Comparison of ENCODE assay signal across 26 cellular contexts in genomic region chr22:43291381-43291780, GRCh38. TPM values are rescaled to one million over a fixed set of nuclear protein-coding genes. Genes with fewer than 3 reads are reported as not detected.
"Had no signal": no experiment of that assay in that cellular context is flagged by ENCODE, and none has a peak within 500 bp of the region (broad histone marks: within the 10 kb centered on the region; RNA-seq: fewer than 3 reads in every experiment).

No MANE protein-coding gene starts in this region.

- ATAC-seq: activated naive CD4-positive, alpha-beta T cell treated with anti-CD3 and anti-CD28 coated beads, Interleukin-2, amount 50 U/mL, for 72 hours; activated T-cell treated with anti-CD3 and anti-CD28 coated beads, Interleukin-2, amount 50 U/mL, for 72 hours; esophagus mucosa; foreskin keratinocyte; gastrocnemius medialis; WTC11 had no signal

- DNase-seq: activated CD4-positive, alpha-beta memory T cell treated with anti-CD3 and anti-CD28 coated beads, Interleukin-2, amount 10 ng/mL, durations not matched to agents 7 days and 5 days; activated CD4-positive, alpha-beta T cell treated with anti-CD3 and anti-CD28 coated beads for 1 hour; activated CD4-positive, alpha-beta T cell treated with anti-CD3 and anti-CD28 coated beads for 4 hours; activated CD4-positive, alpha-beta T cell treated with anti-CD3 and anti-CD28 coated beads, Interleukin-2, amount 10 ng/mL, durations not matched to agents 7 days and 5 days; activated CD4-positive, alpha-beta T cell treated with anti-CD3 and anti-CD28 coated beads, Interleukin-2, amount 50 U/mL, for 4 hours; activated CD8-positive, alpha-beta memory T cell treated with anti-CD3 and anti-CD28 coated beads, Interleukin-2, amount 50 U/mL, for 48 hours; activated gamma-delta T cell; activated naive CD4-positive, alpha-beta T cell; activated naive CD4-positive, alpha-beta T cell treated with anti-CD3 and anti-CD28 coated beads, Interleukin-2, amount 10 ng/mL, durations not matched to agents 7 days and 5 days; activated naive CD8-positive, alpha-beta T cell treated with anti-CD3 and anti-CD28 coated beads, Interleukin-2, amount 10 ng/mL, durations not matched to agents 7 days and 5 days; activated T-cell treated with anti-CD3 and anti-CD28 coated beads for 4 hours; activated T-cell treated with anti-CD3 and anti-CD28 coated beads, Interleukin-2, amount 50 U/mL, for 24 hours; activated T-cell treated with anti-CD3 and anti-CD28 coated beads, Interleukin-2, amount 50 U/mL, for 72 hours; brain microvascular endothelial cell; effector memory CD4-positive, alpha-beta T cell; endodermal cell; foreskin keratinocyte; gastrocnemius medialis; T-helper 2 cell had no signal

- H3K27ac ChIP-seq: brain microvascular endothelial cell, coronary artery, dorsolateral prefrontal cortex, foreskin keratinocyte, gastrocnemius medialis had no signal

- H3K9me3 ChIP-seq: ascending aorta, gastrocnemius medialis had no signal

- H3K4me3 ChIP-seq: ascending aorta, coronary artery, dorsolateral prefrontal cortex, gastrocnemius medialis had no signal

- H3K36me3 ChIP-seq: ascending aorta, brain microvascular endothelial cell, gastrocnemius medialis had no signal

- H3K27me3 ChIP-seq: ascending aorta had no signal

- H3K4me1 ChIP-seq: foreskin keratinocyte had no signal

RNA-seq across cellular contexts. Expression of gene SCUBE1, which starts 51.8 kb away (rescaled TPM):
- total RNA-seq: activated CD4-positive, alpha-beta T cell treated with anti-CD3 and anti-CD28 coated beads, Interleukin-2, amount 10 ng/mL, durations not matched to agents 7 days and 5 days; epithelial cell of proximal tubule; foreskin keratinocyte had no signal
- polyA plus RNA-seq: foreskin keratinocyte had no signal
